24 cellular contexts compared by ENCODE assay signal in genomic region chr6:148629910-148630470, GRCh38.
DNase-seq lines count a peak whose midpoint lies in the region; ATAC-seq and TF ChIP-seq lines count a peak whose summit lies in the region.
"Had no signal": no experiment of that assay in that cellular context is flagged by ENCODE, and none has a peak within 500 bp of the region (broad histone marks: within the 10 kb centered on the region; RNA-seq: fewer than 3 reads in every experiment).

No MANE protein-coding gene starts in this region.

- H3K9me3 Mint-ChIP-seq in activated CD8-positive, alpha-beta T cell treated with anti-CD3 and anti-CD28 coated beads, Interleukin-2, amount 10 ng/mL, durations not matched to agents 7 days and 5 days (ENCODE audit: insufficient read depth) = no peaks in the 10 kb centered on the region
- H3K9me3 Mint-ChIP-seq: activated CD4-positive, alpha-beta T cell treated with anti-CD3 and anti-CD28 coated beads, Interleukin-2, amount 10 ng/mL, durations not matched to agents 24 days and 14 days; CD8-positive, alpha-beta T cell had no signal

- no peak overlapping the region for H2AFZ ChIP-seq in OCI-LY3 (ENCODE audit: low read depth, low read length)

- no peak overlapping the region for H3K27ac Mint-ChIP-seq in activated CD8-positive, alpha-beta T cell treated with anti-CD3 and anti-CD28 coated beads, Interleukin-2, amount 10 ng/mL, durations not matched to agents 7 days and 5 days
- H3K27ac Mint-ChIP-seq: activated CD4-positive, alpha-beta T cell treated with anti-CD3 and anti-CD28 coated beads, Interleukin-2, amount 10 ng/mL, durations not matched to agents 24 days and 14 days; CD8-positive, alpha-beta T cell had no signal

- ATAC-seq in GM18858 (IDR thresholded peaks at IDR 0.05; ENCODE audit: unreplicated experiment) (no peak), GM21515 (IDR thresholded peaks at IDR 0.05; ENCODE audit: unreplicated experiment) (no peak), HG03571 (IDR thresholded peaks at IDR 0.05; ENCODE audit: unreplicated experiment) (no peak)
- no peak for ATAC-seq in activated CD8-positive, alpha-beta T cell treated with anti-CD3 and anti-CD28 coated beads, Interleukin-2, amount 10 ng/mL, durations not matched to agents 7 days and 5 days
- ATAC-seq: CD8-positive, alpha-beta T cell had no signal

- CTCF ChIA-PET in activated CD8-positive, alpha-beta T cell treated with anti-CD3 and anti-CD28 coated beads, Interleukin-2, amount 10 ng/mL, durations not matched to agents 7 days and 5 days (lab: Charles Lee) = no interaction called here

- no peak overlapping the region for H3K4me3 Mint-ChIP-seq in activated CD8-positive, alpha-beta T cell treated with anti-CD3 and anti-CD28 coated beads, Interleukin-2, amount 10 ng/mL, durations not matched to agents 7 days and 5 days
- H3K4me3 Mint-ChIP-seq: activated CD4-positive, alpha-beta T cell treated with anti-CD3 and anti-CD28 coated beads, Interleukin-2, amount 10 ng/mL, durations not matched to agents 24 days and 14 days; CD8-positive, alpha-beta T cell; nephron had no signal

- H3K27ac ChIP-seq in 22Rv1 (peak overlapping the region; percentile 54), OCI-LY3 (ENCODE audit: low read length) (peak overlapping the region; percentile 30; the same call in 1 of the 2 replicates)
- H3K27ac ChIP-seq: dorsolateral prefrontal cortex, tibial artery had no signal

- H3K4me2 ChIP-seq in OCI-LY3 (ENCODE audit: low read length) = peak overlapping the region; percentile 73

- in situ Hi-C loops in GM13976 (cut with MboI; ENCODE audit: low sequenced_read_pairs, unreplicated experiment) = no loop called here

- H3K27me3 ChIP-seq in OCI-LY3 (ENCODE audit: low read depth, low read length) = no peaks in the 10 kb centered on the region
- H3K27me3 ChIP-seq: dorsolateral prefrontal cortex, gastroesophageal sphincter, tibial artery had no signal

- H4K20me1 ChIP-seq in OCI-LY3 (ENCODE audit: insufficient read depth, low read length) = no peaks in the 10 kb centered on the region

- peak overlapping the region; percentile 12; the same call in 1 of the 2 replicates for H3K9ac ChIP-seq in OCI-LY3 (ENCODE audit: low read length)

- TF ChIP-seq CTCF in 22Rv1 (IDR thresholded peaks at IDR 0.05) (no peak), GM13976 (IDR thresholded peaks at IDR 0.05; ENCODE audit: borderline replicate concordance, control extremely low read depth, extremely low read depth, insufficient read depth, missing control alignments) (no peak), OCI-LY3 (IDR thresholded peaks at IDR 0.05; ENCODE audit: low read depth, low read length) (no peak), fibroblast of mammary gland (conservative IDR thresholded peaks at IDR 0.05; ENCODE audit: control insufficient read depth, insufficient read depth, low read depth, low read length) (no peak)

- no peaks in the 10 kb centered on the region for H3K79me2 ChIP-seq in OCI-LY3 (ENCODE audit: low read length)

- DNase-seq in GM13976 (ENCODE audit: low spot score) = peak; percentile 38
- peak; percentile 77 for DNase-seq in fibroblast of mammary gland (ENCODE audit: low read depth)
- no peak for DNase-seq in activated CD8-positive, alpha-beta T cell treated with anti-CD3 and anti-CD28 coated beads, Interleukin-2, amount 10 ng/mL, durations not matched to agents 7 days and 5 days
- DNase-seq: ACHN; activated CD4-positive, alpha-beta T cell treated with anti-CD3 and anti-CD28 coated beads, Interleukin-2, amount 10 ng/mL, durations not matched to agents 24 days and 14 days; activated gamma-delta T cell treated with Interleukin-2 at 50 U/mL for 16 hours; CD8-positive, alpha-beta T cell; central memory CD4-positive, alpha-beta T cell; dorsolateral prefrontal cortex; NCI-H1417 treated with DMSO at 0.1 percent for 48 hours; NCI-H526 treated with DMSO at 0.1 percent for 48 hours; posterior cingulate gyrus; Right ventricle myocardium superior; stimulated activated CD4-positive, alpha-beta T cell treated with anti-CD3 and anti-CD28 coated beads, Interleukin-1b, Interleukin-23, amount 100 ng/mL, for 48 hours; stimulated activated naive CD4-positive, alpha-beta T cell treated with Interleukin-2 at 50 U/mL for 16 hours; SW 1271; tibial artery had no signal

- peaks cover 3% of the 10 kb centered on the region for H3K27me3 Mint-ChIP-seq in activated CD8-positive, alpha-beta T cell treated with anti-CD3 and anti-CD28 coated beads, Interleukin-2, amount 10 ng/mL, durations not matched to agents 7 days and 5 days (ENCODE audit: low read depth)

- no peaks in the 10 kb centered on the region for H3K36me3 Mint-ChIP-seq in activated CD8-positive, alpha-beta T cell treated with anti-CD3 and anti-CD28 coated beads, Interleukin-2, amount 10 ng/mL, durations not matched to agents 7 days and 5 days (ENCODE audit: low read depth)
- H3K36me3 Mint-ChIP-seq: CD8-positive, alpha-beta T cell had no signal

- H3K9me3 ChIP-seq in OCI-LY3 (ENCODE audit: insufficient read depth, low read length) = no peaks in the 10 kb centered on the region
- H3K9me3 ChIP-seq: gastroesophageal sphincter, tibial artery had no signal

- POLR2A ChIA-PET in activated CD8-positive, alpha-beta T cell treated with anti-CD3 and anti-CD28 coated beads, Interleukin-2, amount 10 ng/mL, durations not matched to agents 7 days and 5 days (lab: Charles Lee) = no interaction called here

- peaks cover 29% of the 10 kb centered on the region for H3K4me1 ChIP-seq in OCI-LY3 (ENCODE audit: low read length)
- H3K4me1 ChIP-seq: tibial artery had no signal

- H3K4me1 Mint-ChIP-seq in activated CD8-positive, alpha-beta T cell treated with anti-CD3 and anti-CD28 coated beads, Interleukin-2, amount 10 ng/mL, durations not matched to agents 7 days and 5 days (ENCODE audit: low read depth) = no peaks in the 10 kb centered on the region
- H3K4me1 Mint-ChIP-seq: activated CD4-positive, alpha-beta T cell treated with anti-CD3 and anti-CD28 coated beads, Interleukin-2, amount 10 ng/mL, durations not matched to agents 24 days and 14 days had no signal

- H3K36me3 ChIP-seq in OCI-LY3 (replicated peaks; ENCODE audit: low read depth, low read length) = no peaks in the 10 kb centered on the region
- H3K36me3 ChIP-seq: gastroesophageal sphincter, tibial artery had no signal

- H3K4me3 ChIP-seq in OCI-LY3 (ENCODE audit: low read length) (peak overlapping the region; percentile 37), fibroblast of mammary gland (ENCODE audit: control insufficient read depth, low read depth, low read length) (no peak overlapping the region)
- H3K4me3 ChIP-seq: dorsolateral prefrontal cortex, gastroesophageal sphincter, tibial artery had no signal
